In genomic region chr14:64504897-64505771, GRCh38 we compare ENCODE assay signal across 8 cellular contexts. TPM values are rescaled to one million over a fixed set of nuclear protein-coding genes. Genes with fewer than 3 reads are reported as not detected.
A peak's percentile ranks its signal among the peaks of the same experiment; 100 is the strongest.
DNase-seq lines count a peak whose midpoint lies in the region; ATAC-seq and TF ChIP-seq lines count a peak whose summit lies in the region.

No MANE protein-coding gene starts in this region.

- peaks cover 2% of the 10 kb centered on the region for H4K20me1 ChIP-seq in mammary epithelial cell (ENCODE audit: insufficient read depth, low read length)

- no peaks in the 10 kb centered on the region for H3K9me3 Mint-ChIP-seq in WTC11

- no peaks in the 10 kb centered on the region for H3K27me3 ChIP-seq in mammary epithelial cell (ENCODE audit: insufficient read depth, low read length)

- no peaks in the 10 kb centered on the region for H3K36me3 Mint-ChIP-seq in WTC11

- peak overlapping the region; percentile 93 for H3K9ac ChIP-seq in mammary epithelial cell (ENCODE audit: insufficient read depth, low read length)

- WGBS in mammary epithelial cell (ENCODE audit: low coverage, missing lambda C conversion rate) = 1% methylated on average over 28 of the region's 67 CpGs

- H3K27ac Mint-ChIP-seq in WTC11 = peak overlapping the region; percentile 89

- intact Hi-C loops in mammary epithelial cell (cut with micrococcal nuclease) = loop anchor here (1.0 to 10.0 kb wide), 4 partner anchors 35 to 260 kb away; partner anchors contain the start of genes HSPA2 and MTHFD1

- ATAC-seq in HG03039 (IDR thresholded peaks at IDR 0.05; ENCODE audit: unreplicated experiment) = peak; percentile 32
- ATAC-seq in WTC11 = peak; percentile 36
- no peak for ATAC-seq in GM21360 (IDR thresholded peaks at IDR 0.05; ENCODE audit: unreplicated experiment)

- no peaks in the 10 kb centered on the region for H3K36me3 ChIP-seq in mammary epithelial cell (ENCODE audit: insufficient read depth, low read length)

- dilution Hi-C loops in mammary epithelial cell (cut with HindIII; ENCODE audit: low sequenced_read_pairs) = loop anchor here (5.0 kb wide), 1 partner anchor 73 kb away; no protein-coding TSS in a partner anchor

- DNase-seq in GM13976 (ENCODE audit: low spot score) (peak; percentile 84), NCI-H2227 (lab: John Stamatoyannopoulos, UW; ENCODE audit: unreplicated experiment) (peak; percentile 87), WTC11 (ENCODE audit: low spot score) (peak; percentile 83), mammary epithelial cell (peak; percentile 87), iPS-NIHi7 (ENCODE audit: extremely low spot score) (peak; percentile 80)

- no TSS peak for BruUV-seq in mammary epithelial cell (replicated peaks; lab: Mats Ljungman, UMichigan)

- H3K27ac ChIP-seq in mammary epithelial cell (ENCODE audit: insufficient read depth, low read depth, low read length) (peak overlapping the region; percentile 93), skin epidermis (peak overlapping the region; percentile 91 to 100 (median 99))

- H3K4me1 Mint-ChIP-seq in WTC11 = peaks cover 62% of the 10 kb centered on the region

- peaks cover 87% of the 10 kb centered on the region for H3K79me2 ChIP-seq in mammary epithelial cell (ENCODE audit: insufficient read depth, low read length)

- peak overlapping the region; percentile 74 to 89 (median 84) for H3K4me3 ChIP-seq in mammary epithelial cell (replicated peaks in 1 of 3; ENCODE audit: insufficient read depth in 1 of 3, low read depth in 2 of 3, low read length in 3 of 3)
- H3K4me3 ChIP-seq in skin epidermis = peak overlapping the region; percentile 65 to 99 (median 86)

- H3K4me3 Mint-ChIP-seq in WTC11 = peak overlapping the region; percentile 81

- TF ChIP-seq CTCF in GM13976 (IDR thresholded peaks at IDR 0.05; ENCODE audit: borderline replicate concordance, control extremely low read depth, extremely low read depth, insufficient read depth, missing control alignments) (no peak), WTC11 (IDR thresholded peaks at IDR 0.05) (no peak), mammary epithelial cell (conservative IDR thresholded peaks at IDR 0.05 in 1 of 2, IDR thresholded peaks at IDR 0.05 in 1 of 2; ENCODE audit: extremely low read depth in 1 of 2, insufficient read depth in 1 of 2, low read depth in 1 of 2, low read length in 2 of 2) (no peak)

- H3K4me2 ChIP-seq in mammary epithelial cell (ENCODE audit: insufficient read depth, low read depth, low read length) = peak overlapping the region; percentile 86

- CTCF ChIA-PET in WTC11 (lab: Charles Lee) = interaction anchor here (1.2 to 1.8 kb wide), 2 partner anchors 17 to 132 kb away, joined by 3 to 6 read pairs; no protein-coding TSS in a partner anchor
- CTCF ChIA-PET in mammary epithelial cell (lab: Charles Lee; ENCODE audit: low non-redundant PET) = interaction anchor here (0.7 kb wide), 1 partner anchor 35 kb away, joined by 3 read pairs; no protein-coding TSS in a partner anchor

- in situ Hi-C loops in GM13976 (cut with MboI; ENCODE audit: low sequenced_read_pairs, unreplicated experiment) = no loop called here
- in situ Hi-C loops in mammary epithelial cell (cut with MboI; ENCODE audit: low sequenced_read_pairs in 2 of 2) = loop anchor here in 1 of 2 donors (25.0 kb wide), 1 partner anchor 257 kb away; no protein-coding TSS in a partner anchor

- H3K9me3 ChIP-seq in mammary epithelial cell (replicated peaks; ENCODE audit: insufficient read depth, low read length) = no peaks in the 10 kb centered on the region

- peak overlapping the region; percentile 70 for H2AFZ ChIP-seq in mammary epithelial cell (ENCODE audit: low read depth, low read length)

- H3K4me1 ChIP-seq in mammary epithelial cell (ENCODE audit: insufficient read depth, low read length) = peaks cover 45% of the 10 kb centered on the region

- no peaks in the 10 kb centered on the region for H3K27me3 Mint-ChIP-seq in WTC11 (ENCODE audit: low read depth)

- POLR2A ChIA-PET in WTC11 (lab: Charles Lee) = interaction anchor here (0.5 to 2.8 kb wide), 18 partner anchors 10 to 464 kb away, joined by 3 to 14 read pairs (median 4); partner anchors contain the start of genes HSPA2 and MTHFD1

TF ChIP-seq in WTC11, 78 proteins besides CTCF, POLR2A, EP300 and RAD21:
- no peak for TF ChIP-seq E2F4 (CRISPR knock-in tag; IDR thresholded peaks at IDR 0.05; ENCODE audit: borderline replicate concordance, low read depth)
- 0 out of 2 replicates have a peak, but pooled peaks have one; percentile 13 for TF ChIP-seq ELF4 (CRISPR knock-in tag; IDR thresholded peaks at IDR 0.05; ENCODE audit: low read depth)
- no peak for TF ChIP-seq ZNF416 (CRISPR knock-in tag; IDR thresholded peaks at IDR 0.05)
- 0 out of 2 replicates have a peak, but pooled peaks have one; percentile 26 for TF ChIP-seq CREM (CRISPR knock-in tag; IDR thresholded peaks at IDR 0.05)
- TF ChIP-seq FOXK1 (CRISPR knock-in tag; IDR thresholded peaks at IDR 0.05) = no peak
- TF ChIP-seq, protein P1, sequence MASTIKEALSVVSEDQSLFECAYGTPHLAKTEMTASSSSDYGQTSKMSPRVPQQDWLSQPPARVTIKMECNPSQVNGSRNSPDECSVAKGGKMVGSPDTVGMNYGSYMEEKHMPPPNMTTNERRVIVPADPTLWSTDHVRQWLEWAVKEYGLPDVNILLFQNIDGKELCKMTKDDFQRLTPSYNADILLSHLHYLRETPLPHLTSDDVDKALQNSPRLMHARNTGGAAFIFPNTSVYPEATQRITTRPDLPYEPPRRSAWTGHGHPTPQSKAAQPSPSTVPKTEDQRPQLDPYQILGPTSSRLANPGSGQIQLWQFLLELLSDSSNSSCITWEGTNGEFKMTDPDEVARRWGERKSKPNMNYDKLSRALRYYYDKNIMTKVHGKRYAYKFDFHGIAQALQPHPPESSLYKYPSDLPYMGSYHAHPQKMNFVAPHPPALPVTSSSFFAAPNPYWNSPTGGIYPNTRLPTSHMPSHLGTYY (CRISPR knock-in tag; IDR thresholded peaks at IDR 0.05) = peak; percentile 65; the same call in 1 of the 2 replicates
- TF ChIP-seq ZNF121 (CRISPR knock-in tag; IDR thresholded peaks at IDR 0.05) = no peak
- TF ChIP-seq E2F5 (CRISPR knock-in tag; IDR thresholded peaks at IDR 0.05) = 0 out of 2 replicates have a peak, but pooled peaks have one; percentile 21
- no peak for TF ChIP-seq ETV6 (CRISPR knock-in tag; IDR thresholded peaks at IDR 0.05)
- no peak for TF ChIP-seq ESRRA (CRISPR knock-in tag; IDR thresholded peaks at IDR 0.05; ENCODE audit: borderline replicate concordance)
- TF ChIP-seq, protein P2, sequence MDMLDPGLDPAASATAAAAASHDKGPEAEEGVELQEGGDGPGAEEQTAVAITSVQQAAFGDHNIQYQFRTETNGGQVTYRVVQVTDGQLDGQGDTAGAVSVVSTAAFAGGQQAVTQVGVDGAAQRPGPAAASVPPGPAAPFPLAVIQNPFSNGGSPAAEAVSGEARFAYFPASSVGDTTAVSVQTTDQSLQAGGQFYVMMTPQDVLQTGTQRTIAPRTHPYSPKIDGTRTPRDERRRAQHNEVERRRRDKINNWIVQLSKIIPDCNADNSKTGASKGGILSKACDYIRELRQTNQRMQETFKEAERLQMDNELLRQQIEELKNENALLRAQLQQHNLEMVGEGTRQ (CRISPR knock-in tag; IDR thresholded peaks at IDR 0.05) = 0 out of 2 replicates have a peak, but pooled peaks have one; percentile 4
- no peak for TF ChIP-seq ATF3 (CRISPR knock-in tag; conservative IDR thresholded peaks at IDR 0.05)
- no peak for TF ChIP-seq NR2C2 (CRISPR knock-in tag; IDR thresholded peaks at IDR 0.05)
TF ChIP-seq in WTC11: peak in this region for 5.

RNA-seq across cellular contexts. Expression of gene ZBTB1, which starts 0.6 kb away (rescaled TPM):
- 24.7 to 32.5 TPM (median 31.7 TPM) in 3 replicates for total RNA-seq in WTC11 (2021)
- 10 to 100 TPM; 28.8 to 52.2 TPM for total RNA-seq in mammary epithelial cell
- polyA plus RNA-seq in mammary epithelial cell = 15.7 TPM
- 27.9 TPM for polyA minus RNA-seq in mammary epithelial cell

RNA-seq across cellular contexts. Expression of gene ZBTB25, which starts 1.5 kb away (rescaled TPM):
- 11.9 to 14.0 TPM (median 13.1 TPM) in 3 replicates for total RNA-seq in WTC11 (2021)
- 10 to 100 TPM in 1 of 2 donors, 1 to 10 TPM in 1; 9.7 to 10.8 TPM for total RNA-seq in mammary epithelial cell
- polyA plus RNA-seq in mammary epithelial cell = 5.6 TPM
- polyA minus RNA-seq in mammary epithelial cell = 10.5 TPM

RNA-seq across cellular contexts. Expression of gene HSPA2, which starts 35.4 kb away (rescaled TPM):
- total RNA-seq in WTC11 (2021) = 30.2 to 43.9 TPM (median 40.7 TPM) in 3 replicates
- total RNA-seq in mammary epithelial cell = 1 to 10 TPM; 4.3 to 4.7 TPM
- 4.1 TPM for polyA plus RNA-seq in mammary epithelial cell
- 2.1 TPM for polyA minus RNA-seq in mammary epithelial cell

RNA-seq across cellular contexts. Expression of gene AKAP5, which starts 39.8 kb away (rescaled TPM):
- 2.8 to 3.0 TPM (median 3.0 TPM) in 3 replicates for total RNA-seq in WTC11 (2021)
- under 1 TPM; 0.28 to 0.67 TPM for total RNA-seq in mammary epithelial cell
- polyA plus RNA-seq in mammary epithelial cell = 0.03 TPM
- 0.57 TPM for polyA minus RNA-seq in mammary epithelial cell

RNA-seq across cellular contexts. Expression of gene PPP1R36, which starts 44.6 kb away (rescaled TPM):
- 0.55 to 0.70 TPM (median 0.64 TPM) in 3 replicates for total RNA-seq in WTC11 (2021)
- 1 to 10 TPM in 1 of 2 donors, not detected in 1; 1.7 TPM for total RNA-seq in mammary epithelial cell
- polyA plus RNA-seq in mammary epithelial cell = 0.12 TPM
- not detected for polyA minus RNA-seq in mammary epithelial cell
